8 cellular contexts compared by ENCODE assay signal in genomic region chr7:26194764-26195163, GRCh38. TPM values are rescaled to one million over a fixed set of nuclear protein-coding genes. Genes with fewer than 3 reads are reported as not detected.
DNase-seq lines count a peak whose midpoint lies in the region; ATAC-seq, FAIRE-seq and TF ChIP-seq lines count a peak whose summit lies in the region.
"Not testable (repeated sequence)": the region's sequence is repeated elsewhere in the genome, so short reads cannot be mapped to it uniquely, and the experiment has no call there.

No MANE protein-coding gene starts in this region.

- peak overlapping the region; percentile 10 to 65; a peak in 3 of 5 replicates for H3K4me3 Mint-ChIP-seq in H9
- H3K4me3 Mint-ChIP-seq in activated CD8-positive, alpha-beta T cell treated with anti-CD3 and anti-CD28 coated beads for 36 hours, result peak overlapping the region; percentile 100
- peak overlapping the region; percentile 46 for H3K4me3 Mint-ChIP-seq in dendritic cell treated with granulocyte-macrophage colony-stimulating factor and Interleukin-4, amounts not matched to agents 40 ng/mL and 50 ng/mL, for 4 days
- H3K4me3 Mint-ChIP-seq in memory B cell, result peak overlapping the region; percentile 39

- WGBS in A549 (ENCODE audit: missing lambda C conversion rate), result 25% methylated on average over 11 of the region's 11 CpGs
- WGBS in H9 (ENCODE audit: extremely low coverage, insufficient read length, low lambda C conversion rate), result no CpG with 5 or more reads among the region's 11 CpGs

- H3K18ac ChIP-seq in H9 (ENCODE audit: insufficient read length, low read depth, low read length), result not testable (repeated sequence)

- not testable (repeated sequence) for H2BK120ac ChIP-seq in H9 (ENCODE audit: low read depth, low read length, poor library complexity, severe bottlenecking)

- H3T11ph ChIP-seq in H9 (ENCODE audit: low read length), result not testable (repeated sequence)

- not testable (repeated sequence) for H2BK12ac ChIP-seq in H9 (ENCODE audit: insufficient read length, low read depth, low read length)

- TF ChIP-seq POLR2A in A549 (IDR thresholded peaks at IDR 0.05; ENCODE audit: low read length); gastrocnemius medialis (IDR thresholded peaks at IDR 0.05): not testable (repeated sequence)

- not testable (repeated sequence) for H3K23ac ChIP-seq in H9 (ENCODE audit: insufficient read length, low read depth, low read length)

- not testable (repeated sequence) for H2BK5ac ChIP-seq in H9 (ENCODE audit: insufficient read length, low read length)

- not testable (repeated sequence) for H4K8ac ChIP-seq in H9 (replicated peaks; ENCODE audit: insufficient read length, low read depth, low read length)

- H3K36me3 Mint-ChIP-seq in H9 (ENCODE audit: insufficient read depth in 1 of 3, low read depth in 3 of 3), result peaks cover 92 to 98% (median 98%) of the 10 kb centered on the region in 3 experiments
- H3K36me3 Mint-ChIP-seq in activated CD8-positive, alpha-beta T cell treated with anti-CD3 and anti-CD28 coated beads for 36 hours (ENCODE audit: low read depth), result peaks cover 95% of the 10 kb centered on the region
- H3K36me3 Mint-ChIP-seq in activated naive CD4-positive, alpha-beta T cell treated with anti-CD3 and anti-CD28 coated beads, Interleukin-2, amount 50 U/mL, for 72 hours, result peaks cover 84 to 97% of the 10 kb centered on the region in 2 donors
- peaks cover 99% of the 10 kb centered on the region for H3K36me3 Mint-ChIP-seq in dendritic cell treated with granulocyte-macrophage colony-stimulating factor and Interleukin-4, amounts not matched to agents 40 ng/mL and 50 ng/mL, for 4 days (ENCODE audit: low read depth)
- H3K36me3 Mint-ChIP-seq in memory B cell, result peaks cover 59% of the 10 kb centered on the region

- not testable (repeated sequence) for DNase-seq in A549 (ENCODE audit: low read depth in 1 of 2, low spot score in 1 of 2); H9; RWPE1 (ENCODE audit: low spot score); activated CD8-positive, alpha-beta T cell treated with anti-CD3 and anti-CD28 coated beads for 36 hours; activated naive CD4-positive, alpha-beta T cell treated with anti-CD3 and anti-CD28 coated beads, Interleukin-2, amount 50 U/mL, for 72 hours (ENCODE audit: low spot score in 2 of 2); memory B cell (ENCODE audit: low spot score in 2 of 2); gastrocnemius medialis

- H3K4me1 ChIP-seq in A549, result peaks cover 72% of the 10 kb centered on the region
- not testable (repeated sequence) for H3K4me1 ChIP-seq in H9 (ENCODE audit: insufficient read depth, low read length)
- peaks cover 50 to 64% of the 10 kb centered on the region in 2 donors for H3K4me1 ChIP-seq in gastrocnemius medialis

- H3K9me3 Mint-ChIP-seq in H9, result peaks cover 8 to 13% of the 10 kb centered on the region in 2 experiments
- not testable (repeated sequence) for H3K9me3 Mint-ChIP-seq in activated CD8-positive, alpha-beta T cell treated with anti-CD3 and anti-CD28 coated beads for 36 hours; activated naive CD4-positive, alpha-beta T cell treated with anti-CD3 and anti-CD28 coated beads, Interleukin-2, amount 50 U/mL, for 72 hours; dendritic cell treated with granulocyte-macrophage colony-stimulating factor and Interleukin-4, amounts not matched to agents 40 ng/mL and 50 ng/mL, for 4 days; memory B cell

- H4K20me1 ChIP-seq in H9 (ENCODE audit: control insufficient read depth, insufficient read depth, insufficient read length), result not testable (repeated sequence)

- H2BK15ac ChIP-seq in H9 (ENCODE audit: low read depth, low read length), result not testable (repeated sequence)

- H3K36me3 ChIP-seq in gastrocnemius medialis, result peaks cover 5 to 79% of the 10 kb centered on the region in 2 donors

- CTCF ChIA-PET in A549 (lab: Yijun Ruan, JAX), result interaction anchor here (0.9 to 5.1 kb wide), 4 partner anchors 90 to 171 kb away, joined by 3 to 46 read pairs (median 14); no protein-coding TSS in a partner anchor
- CTCF ChIA-PET in RWPE1 (lab: Yijun Ruan, JAX), result interaction anchor here (0.6 kb wide), 1 partner anchor 175 kb away, joined by 3 read pairs; no protein-coding TSS in a partner anchor
- CTCF ChIA-PET in activated CD8-positive, alpha-beta T cell treated with anti-CD3 and anti-CD28 coated beads for 36 hours (lab: Charles Lee), result interaction anchor here (1.5 to 10.3 kb wide), 3 partner anchors 104 to 302 kb away, joined by 4 to 141 read pairs (median 6); no protein-coding TSS in a partner anchor

- H3K27ac Mint-ChIP-seq in H9, result peak overlapping the region in 2 of 3 experiments; percentile 72 to 92; a peak in 3 of 7 replicates
- peak overlapping the region; percentile 86 for H3K27ac Mint-ChIP-seq in activated CD8-positive, alpha-beta T cell treated with anti-CD3 and anti-CD28 coated beads for 36 hours
- H3K27ac Mint-ChIP-seq in activated naive CD4-positive, alpha-beta T cell treated with anti-CD3 and anti-CD28 coated beads, Interleukin-2, amount 50 U/mL, for 72 hours, result peak overlapping the region; percentile 99 to 100
- peak overlapping the region; percentile 63 for H3K27ac Mint-ChIP-seq in dendritic cell treated with granulocyte-macrophage colony-stimulating factor and Interleukin-4, amounts not matched to agents 40 ng/mL and 50 ng/mL, for 4 days
- H3K27ac Mint-ChIP-seq in memory B cell, result peak overlapping the region; percentile 82

- H2BK20ac ChIP-seq in H9 (ENCODE audit: low read depth, low read length, poor library complexity, severe bottlenecking), result not testable (repeated sequence)

- not testable (repeated sequence) for H3K9ac ChIP-seq in H9 (ENCODE audit: extremely low read depth, insufficient read length, low read length)

- H3K14ac ChIP-seq in H9 (ENCODE audit: insufficient read depth, low read length), result not testable (repeated sequence)

- not testable (repeated sequence) for H3K9me3 ChIP-seq in A549; H9 (ENCODE audit: control insufficient read depth, low read depth, low read length); gastrocnemius medialis

- peak overlapping the region; percentile 75 for H3K4me2 ChIP-seq in A549
- H3K4me2 ChIP-seq in H9 (ENCODE audit: insufficient read depth, insufficient read length, low read length), result not testable (repeated sequence)

- not testable (repeated sequence) for H3K27me3 ChIP-seq in H9 (ENCODE audit: insufficient read depth, low read length); gastrocnemius medialis

- not testable (repeated sequence) for H3K4ac ChIP-seq in H9 (ENCODE audit: low read depth, low read length)

- H3K4me1 Mint-ChIP-seq in H9 (peaks cover 32 to 55% of the 10 kb centered on the region in 2 experiments), memory B cell (peaks cover 50% of the 10 kb centered on the region)
- peaks cover 70% of the 10 kb centered on the region for H3K4me1 Mint-ChIP-seq in activated CD8-positive, alpha-beta T cell treated with anti-CD3 and anti-CD28 coated beads for 36 hours (ENCODE audit: low read depth)
- H3K4me1 Mint-ChIP-seq in dendritic cell treated with granulocyte-macrophage colony-stimulating factor and Interleukin-4, amounts not matched to agents 40 ng/mL and 50 ng/mL, for 4 days (ENCODE audit: low read depth), result peaks cover 50% of the 10 kb centered on the region

- not testable (repeated sequence) for H3K56ac ChIP-seq in H9 (ENCODE audit: insufficient read length, low read depth, low read length)

- H2AK5ac ChIP-seq in H9 (ENCODE audit: insufficient read length, low read length), result not testable (repeated sequence)

- ATAC-seq in A549, result peak; percentile 1 to 6; a peak in 2 of 6 replicates
- ATAC-seq in activated CD8-positive, alpha-beta T cell treated with anti-CD3 and anti-CD28 coated beads for 36 hours; activated naive CD4-positive, alpha-beta T cell treated with anti-CD3 and anti-CD28 coated beads, Interleukin-2, amount 50 U/mL, for 72 hours; memory B cell (ENCODE audit: low read depth); gastrocnemius medialis: not testable (repeated sequence)

- in situ Hi-C loops in gastrocnemius medialis (cut with MboI; ENCODE audit: low sequenced_read_pairs in 4 of 4), result loop anchor here in 3 of 4 donors (10.0 to 25.0 kb wide), 4 partner anchors 100 to 993 kb away; partner anchors contain the start of gene HOXA11 (in 2 of the 3)

- H4K91ac ChIP-seq in H9 (ENCODE audit: insufficient read length, low read depth, low read length), result not testable (repeated sequence)

- not testable (repeated sequence) for FAIRE-seq in A549 (lab: Jason Lieb, UNC)

- H3K27ac ChIP-seq in A549 (peak overlapping the region in 1 of 2 experiments; percentile 14; a peak in 1 of 6 replicates), RWPE1 (peak overlapping the region; percentile 33), gastrocnemius medialis (peak overlapping the region in 3 of 4 donors; percentile 26 to 98 (median 64))
- not testable (repeated sequence) for H3K27ac ChIP-seq in H9 (ENCODE audit: insufficient read length, low read depth, low read length)

- not testable (repeated sequence) for H4K5ac ChIP-seq in H9 (ENCODE audit: insufficient read length, low read depth, low read length)

- not testable (repeated sequence) for H2AFZ ChIP-seq in H9 (ENCODE audit: low read length)

- not testable (repeated sequence) for H3K23me2 ChIP-seq in H9 (ENCODE audit: insufficient read length, low read depth, low read length, poor library complexity, severe bottlenecking)

- H3K79me1 ChIP-seq in H9 (ENCODE audit: insufficient read depth, low read depth, low read length, poor library complexity, severe bottlenecking), result not testable (repeated sequence)

- intact Hi-C loops in activated CD8-positive, alpha-beta T cell treated with anti-CD3 and anti-CD28 coated beads for 36 hours (cut with micrococcal nuclease); dendritic cell treated with granulocyte-macrophage colony-stimulating factor and Interleukin-4, amounts not matched to agents 40 ng/mL and 50 ng/mL, for 4 days (cut with micrococcal nuclease): not testable (repeated sequence)
- intact Hi-C loops in gastrocnemius medialis (cut with DNase I; ENCODE audit: low total_unique reads), result loop anchor here (10.0 kb wide), 1 partner anchor 100 kb away; no protein-coding TSS in a partner anchor

- TF ChIP-seq CTCF in A549 (IDR thresholded peaks at IDR 0.05); H9 (conservative IDR thresholded peaks at IDR 0.05); RWPE1 (conservative IDR thresholded peaks at IDR 0.05; ENCODE audit: low read depth); activated CD8-positive, alpha-beta T cell treated with anti-CD3 and anti-CD28 coated beads for 36 hours (IDR thresholded peaks at IDR 0.05); gastrocnemius medialis (IDR thresholded peaks at IDR 0.05 in 4 of 5, conservative IDR thresholded peaks at IDR 0.05 in 1 of 5): not testable (repeated sequence)

- not testable (repeated sequence) for TF ChIP-seq EP300 in A549 (IDR thresholded peaks at IDR 0.05)

- H3K27me3 Mint-ChIP-seq in H9 (ENCODE audit: low read depth); activated CD8-positive, alpha-beta T cell treated with anti-CD3 and anti-CD28 coated beads for 36 hours; dendritic cell treated with granulocyte-macrophage colony-stimulating factor and Interleukin-4, amounts not matched to agents 40 ng/mL and 50 ng/mL, for 4 days; memory B cell: not testable (repeated sequence)

- peaks cover 39% of the 10 kb centered on the region for H3K79me2 ChIP-seq in H9 (ENCODE audit: insufficient read depth, low read length)

- TF ChIP-seq RAD21 in A549 (conservative IDR thresholded peaks at IDR 0.05 in 1 of 2, IDR thresholded peaks at IDR 0.05 in 1 of 2), result not testable (repeated sequence)

- peak overlapping the region; percentile 89 for H3K4me3 ChIP-seq in A549
- H3K4me3 ChIP-seq in gastrocnemius medialis, result not testable (repeated sequence)

- POLR2A ChIA-PET in A549 (lab: Yijun Ruan, JAX), result interaction anchor here (0.6 to 1.1 kb wide), 3 partner anchors 40 to 325 kb away, joined by 3 to 4 read pairs (median 4); partner anchors contain the start of gene NFE2L3
- POLR2A ChIA-PET in RWPE1 (lab: Yijun Ruan, JAX; ENCODE audit: low non-redundant PET), result not testable (repeated sequence)
- POLR2A ChIA-PET in activated CD8-positive, alpha-beta T cell treated with anti-CD3 and anti-CD28 coated beads for 36 hours (lab: Charles Lee), result interaction anchor here (0.7 to 19.9 kb wide), 12 partner anchors 5 to 303 kb away, joined by 3 to 588 read pairs (median 8); partner anchors contain the start of genes CBX3, HNRNPA2B1, NFE2L3 and SNX10

RNA-seq across cellular contexts. Expression of gene HNRNPA2B1, which starts 5.8 kb away (rescaled TPM):
- polyA plus RNA-seq in A549 (2011; rRNA removed), result 595 and 1,070 TPM in 2 replicates
- 507 and 660 TPM in 2 replicates for polyA plus RNA-seq in A549 (2012; cell fraction: cytosol; rRNA removed)
- 180 and 246 TPM in 2 replicates for polyA plus RNA-seq in A549 (2012; cell fraction: nucleus; rRNA removed)
- 2,246 to 2,255 TPM (median 2,251 TPM) in 3 replicates for polyA plus RNA-seq in A549 (2017; fragmentation: RNase III; extraction: RNeasy Plus Mini Kit Qiagen cat#74134 plus additional on column Dnase treatment)
- 124 and 138 TPM in 2 replicates for polyA minus RNA-seq in A549 (2011; rRNA and poly(A)+ RNA removed)
- total RNA-seq in H9 (2021), result 1,123 and 1,137 TPM in 2 replicates
- total RNA-seq in activated CD8-positive, alpha-beta T cell treated with anti-CD3 and anti-CD28 coated beads for 36 hours, result 100 to 1,000 TPM; 871 to 893 TPM
- 100 to 1,000 TPM; 695 to 940 TPM for total RNA-seq in activated naive CD4-positive, alpha-beta T cell treated with anti-CD3 and anti-CD28 coated beads, Interleukin-2, amount 50 U/mL, for 72 hours
- total RNA-seq in gastrocnemius medialis, result 100 to 1,000 TPM; 155 to 242 (median 166) TPM

RNA-seq across cellular contexts. Expression of gene CBX3, which starts 6.8 kb away (rescaled TPM):
- 177 and 275 TPM in 2 replicates for polyA plus RNA-seq in A549 (2011; rRNA removed)
- polyA plus RNA-seq in A549 (2012; cell fraction: cytosol; rRNA removed), result 82.7 and 88.6 TPM in 2 replicates
- polyA plus RNA-seq in A549 (2012; cell fraction: nucleus; rRNA removed), result 58.0 and 66.0 TPM in 2 replicates
- 286 to 298 TPM (median 288 TPM) in 3 replicates for polyA plus RNA-seq in A549 (2017; fragmentation: RNase III; extraction: RNeasy Plus Mini Kit Qiagen cat#74134 plus additional on column Dnase treatment)
- polyA minus RNA-seq in A549 (2011; rRNA and poly(A)+ RNA removed), result 19.6 and 28.2 TPM in 2 replicates
- 287 and 288 TPM in 2 replicates for total RNA-seq in H9 (2021)
- total RNA-seq in activated CD8-positive, alpha-beta T cell treated with anti-CD3 and anti-CD28 coated beads for 36 hours, result 100 to 1,000 TPM; 313 to 320 TPM
- total RNA-seq in activated naive CD4-positive, alpha-beta T cell treated with anti-CD3 and anti-CD28 coated beads, Interleukin-2, amount 50 U/mL, for 72 hours, result 100 to 1,000 TPM; 212 to 271 TPM
- total RNA-seq in gastrocnemius medialis, result 10 to 100 TPM; 42.0 to 60.1 (median 48.8) TPM

RNA-seq across cellular contexts. Expression of gene NFE2L3, which starts 42.8 kb away (rescaled TPM):
- 9.6 and 11.4 TPM in 2 replicates for polyA plus RNA-seq in A549 (2011; rRNA removed)
- 3.8 and 4.8 TPM in 2 replicates for polyA plus RNA-seq in A549 (2012; cell fraction: cytosol; rRNA removed)
- polyA plus RNA-seq in A549 (2012; cell fraction: nucleus; rRNA removed), result 6.3 and 8.0 TPM in 2 replicates
- 4.9 to 10.0 TPM (median 6.7 TPM) in 3 replicates for polyA plus RNA-seq in A549 (2017; fragmentation: RNase III; extraction: RNeasy Plus Mini Kit Qiagen cat#74134 plus additional on column Dnase treatment)
- polyA minus RNA-seq in A549 (2011; rRNA and poly(A)+ RNA removed), result 3.1 and 3.4 TPM in 2 replicates
- total RNA-seq in H9 (2021), result 46.1 and 46.9 TPM in 2 replicates
- 10 to 100 TPM; 21.5 to 22.6 TPM for total RNA-seq in activated CD8-positive, alpha-beta T cell treated with anti-CD3 and anti-CD28 coated beads for 36 hours
- 10 to 100 TPM; 13.0 to 24.0 TPM for total RNA-seq in activated naive CD4-positive, alpha-beta T cell treated with anti-CD3 and anti-CD28 coated beads, Interleukin-2, amount 50 U/mL, for 72 hours
- 1 to 10 TPM; 1.1 to 6.2 (median 1.7) TPM for total RNA-seq in gastrocnemius medialis

Comparison
In these comparisons a context has a peak if more than half of its experiments do, and no peak if none do; other contexts are left out.
1. H3K4me3 Mint-ChIP-seq: peak in every context shown above with its lines; median percentile 100 in activated CD8-positive, alpha-beta T cell treated with anti-CD3 and anti-CD28 coated beads for 36 hours; 46 in dendritic cell treated with granulocyte-macrophage colony-stimulating factor and Interleukin-4, amounts not matched to agents 40 ng/mL and 50 ng/mL, for 4 days; 39 in memory B cell; 38 in H9.